2 cellular contexts compared by ENCODE assay signal in genomic region chr12:131591136-131591535, GRCh38.
TF ChIP-seq lines count a peak whose summit lies in the region.

No MANE protein-coding gene starts in this region.

TF ChIP-seq in HepG2, 621 proteins besides CTCF, POLR2A, EP300 and RAD21:
- no peak for TF ChIP-seq ZNF382 (CRISPR knock-in tag; IDR thresholded peaks at IDR 0.05; ENCODE audit: borderline replicate concordance)
- TF ChIP-seq ADNP (CRISPR knock-in tag; IDR thresholded peaks at IDR 0.05): no peak
- TF ChIP-seq ZSCAN12 (CRISPR knock-in tag; IDR thresholded peaks at IDR 0.05): no peak
- TF ChIP-seq ZBTB42 (CRISPR knock-in tag; IDR thresholded peaks at IDR 0.05): no peak
- TF ChIP-seq MATR3 (CRISPR knock-in tag; IDR thresholded peaks at IDR 0.05): no peak
- TF ChIP-seq UBTF (CRISPR knock-in tag; IDR thresholded peaks at IDR 0.05): no peak
- TF ChIP-seq GTF2F1 (IDR thresholded peaks at IDR 0.05; ENCODE audit: low read length): no peak
- TF ChIP-seq MYC (CRISPR knock-in tag; IDR thresholded peaks at IDR 0.05; ENCODE audit: borderline replicate concordance): no peak
- no peak for TF ChIP-seq ZSCAN20 (CRISPR knock-in tag; IDR thresholded peaks at IDR 0.05; ENCODE audit: borderline replicate concordance)
- TF ChIP-seq FLYWCH1 (CRISPR knock-in tag; IDR thresholded peaks at IDR 0.05): no peak
- no peak for TF ChIP-seq TFAP4 (IDR thresholded peaks at IDR 0.05; ENCODE audit: borderline replicate concordance, low read depth)
- no peak for TF ChIP-seq ZNF510 (CRISPR knock-in tag; IDR thresholded peaks at IDR 0.05; ENCODE audit: low read depth)

TF ChIP-seq in H1, 55 proteins besides CTCF, POLR2A, EP300 and RAD21:
- TF ChIP-seq E2F6 (IDR thresholded peaks at IDR 0.05) (no peak), SUZ12 (IDR thresholded peaks at IDR 0.05; ENCODE audit: low read length) (no peak), RBBP5 (IDR thresholded peaks at IDR 0.05; ENCODE audit: borderline replicate concordance, low read depth, low read length) (no peak)
